ENCODE assay signal across 18 cellular contexts in genomic region chr5:68015933-68016332, GRCh38.
A peak's percentile ranks its signal among the peaks of the same experiment; 100 is the strongest.
DNase-seq lines count a peak whose midpoint lies in the region; ATAC-seq and TF ChIP-seq lines count a peak whose summit lies in the region.
"Had no signal": no experiment of that assay in that cellular context is flagged by ENCODE, and none has a peak within 500 bp of the region (broad histone marks: within the 10 kb centered on the region; RNA-seq: fewer than 3 reads in every experiment).

No MANE protein-coding gene starts in this region.

- no peak overlapping the region for H3K4me2 ChIP-seq in SK-N-SH

- H3K9me2 ChIP-seq in SK-N-SH = no peaks in the 10 kb centered on the region

- H3K4me1 ChIP-seq in SK-N-SH (ENCODE audit: control insufficient read depth in 1 of 2, insufficient read depth in 2 of 2, low read depth in 1 of 2, low read length in 1 of 2) = no peaks in the 10 kb centered on the region; a peak in 1 of 4 replicates

- no peak for ATAC-seq in SK-N-SH treated with all-trans-retinoic acid at 6 μM for 48 hours
- ATAC-seq: CD8-positive, alpha-beta T cell; HCT116; Panc1 had no signal

- POLR2A ChIA-PET in SK-N-SH (lab: Yijun Ruan, JAX) = interaction anchor here (0.5 kb wide), 1 partner anchor 17 kb away, joined by 3 read pairs; no protein-coding TSS in a partner anchor

- no peak overlapping the region for H3K9ac ChIP-seq in SK-N-SH

- WGBS in SK-N-SH (ENCODE audit: low lambda C conversion rate) = 68% methylated on average over 3 of the region's 3 CpGs

- H3K27me3 ChIP-seq in SK-N-SH (ENCODE audit: insufficient read depth) (no peaks in the 10 kb centered on the region), dorsolateral prefrontal cortex (no peaks in the 10 kb centered on the region)

- H3K27ac ChIP-seq in SK-N-SH (ENCODE audit: low read depth in 2 of 2, low read length in 1 of 2) (no peak overlapping the region), dorsolateral prefrontal cortex (peak overlapping the region in 57 of 59 donors; percentile 12 to 91 (median 78)), temporal lobe (ENCODE audit: low read depth, low read length) (peak overlapping the region; percentile 53)
- H3K27ac ChIP-seq: C4-2B, RWPE1 had no signal

- no peak for TF ChIP-seq EP300 in SK-N-SH (IDR thresholded peaks at IDR 0.05; ENCODE audit: borderline replicate concordance in 1 of 2, low read depth in 1 of 2, low read length in 1 of 2)

- intact Hi-C loops in dorsolateral prefrontal cortex (cut with DNase I) = loop anchor here (10.0 kb wide), 3 partner anchors 169 to 771 kb away; partner anchors contain the start of gene PIK3R1 (in 1 of the 2)

- TF ChIP-seq RAD21 in SK-N-SH (IDR thresholded peaks at IDR 0.05; ENCODE audit: low read length) = no peak

- H2AFZ ChIP-seq in SK-N-SH (ENCODE audit: low read depth) = no peak overlapping the region

- CTCF ChIA-PET in SK-N-SH (lab: Yijun Ruan, JAX) = no interaction called here

- H3K36me3 ChIP-seq in SK-N-SH (replicated peaks in 1 of 2; ENCODE audit: control insufficient read depth in 1 of 2, insufficient read depth in 2 of 2, low read length in 1 of 2) = no peaks in the 10 kb centered on the region

- H3K9me3 ChIP-seq in SK-N-SH = no peaks in the 10 kb centered on the region

- DNase-seq in SK-N-SH (peak; percentile 16), NCI-H69 (lab: John Stamatoyannopoulos, UW) (peak; percentile 41), dorsolateral prefrontal cortex (no peak), cerebellar cortex (ENCODE audit: low spot score) (no peak)
- DNase-seq in activated CD4-positive, CD25-positive, alpha-beta regulatory T cell (lab: John Stamatoyannopoulos, UW) = no peak
- DNase-seq: CD8-positive, alpha-beta T cell; Karpas-422; NCI-H1092; NCI-H1436; NCI-H1930; NCI-H2227 treated with DMSO at 0.1 percent for 48 hours; NCI-H510A treated with DMSO at 0.1 percent for 48 hours had no signal

- H3F3A ChIP-seq in SK-N-SH (replicated peaks; ENCODE audit: insufficient read depth) = no peaks in the 10 kb centered on the region

- no peak for TF ChIP-seq CTCF in SK-N-SH (IDR thresholded peaks at IDR 0.05)
- no peak for TF ChIP-seq CTCF in dorsolateral prefrontal cortex (IDR thresholded peaks at IDR 0.05 in 54 of 56, conservative IDR thresholded peaks at IDR 0.05 in 2 of 56; ENCODE audit: low read depth in 1 of 56, partially characterized antibody in 56 of 56)

- H3K4me3 ChIP-seq in SK-N-SH (ENCODE audit: low read depth in 2 of 2, low read length in 1 of 2) = no peak overlapping the region
- H3K4me3 ChIP-seq in dorsolateral prefrontal cortex = no peak overlapping the region

- no peaks in the 10 kb centered on the region for H3K79me2 ChIP-seq in SK-N-SH (ENCODE audit: insufficient read depth)

- H4K20me1 ChIP-seq in SK-N-SH (ENCODE audit: insufficient read depth) = no peaks in the 10 kb centered on the region

TF ChIP-seq in SK-N-SH, 30 proteins besides CTCF, POLR2A, EP300 and RAD21:
- no peak for TF ChIP-seq GABPA (IDR thresholded peaks at IDR 0.05; ENCODE audit: low read depth)
TF ChIP-seq in SK-N-SH: peak in this region for 0.

TF ChIP-seq in SK-N-SH treated with all-trans-retinoic acid at 6 μM for 48 hours, 23 proteins besides CTCF, POLR2A, EP300 and RAD21:
- no peak for TF ChIP-seq CSDC2 (CRISPR knock-in tag; IDR thresholded peaks at IDR 0.05)
- TF ChIP-seq SNAI2 (CRISPR knock-in tag; IDR thresholded peaks at IDR 0.05) = no peak
- no peak for TF ChIP-seq CREB5 (CRISPR knock-in tag; IDR thresholded peaks at IDR 0.05; ENCODE audit: low read depth)
- TF ChIP-seq, protein P1, sequence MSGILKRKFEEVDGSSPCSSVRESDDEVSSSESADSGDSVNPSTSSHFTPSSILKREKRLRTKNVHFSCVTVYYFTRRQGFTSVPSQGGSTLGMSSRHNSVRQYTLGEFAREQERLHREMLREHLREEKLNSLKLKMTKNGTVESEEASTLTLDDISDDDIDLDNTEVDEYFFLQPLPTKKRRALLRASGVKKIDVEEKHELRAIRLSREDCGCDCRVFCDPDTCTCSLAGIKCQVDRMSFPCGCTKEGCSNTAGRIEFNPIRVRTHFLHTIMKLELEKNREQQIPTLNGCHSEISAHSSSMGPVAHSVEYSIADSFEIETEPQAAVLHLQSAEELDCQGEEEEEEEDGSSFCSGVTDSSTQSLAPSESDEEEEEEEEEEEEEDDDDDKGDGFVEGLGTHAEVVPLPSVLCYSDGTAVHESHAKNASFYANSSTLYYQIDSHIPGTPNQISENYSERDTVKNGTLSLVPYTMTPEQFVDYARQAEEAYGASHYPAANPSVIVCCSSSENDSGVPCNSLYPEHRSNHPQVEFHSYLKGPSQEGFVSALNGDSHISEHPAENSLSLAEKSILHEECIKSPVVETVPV (CRISPR knock-in tag; IDR thresholded peaks at IDR 0.05) = no peak
- no peak for TF ChIP-seq ZFP3 (CRISPR knock-in tag; IDR thresholded peaks at IDR 0.05)
- TF ChIP-seq ZNF70 (CRISPR knock-in tag; IDR thresholded peaks at IDR 0.05) = no peak
- TF ChIP-seq ZFP30 (CRISPR knock-in tag; IDR thresholded peaks at IDR 0.05) = no peak
- no peak for TF ChIP-seq GLIS3 (CRISPR knock-in tag; IDR thresholded peaks at IDR 0.05)
- TF ChIP-seq ZC3H10 (CRISPR knock-in tag; IDR thresholded peaks at IDR 0.05) = no peak
- no peak for TF ChIP-seq ESRRG (CRISPR knock-in tag; IDR thresholded peaks at IDR 0.05)
- TF ChIP-seq PPARA (CRISPR knock-in tag; IDR thresholded peaks at IDR 0.05; ENCODE audit: borderline replicate concordance) = no peak
- TF ChIP-seq, protein P2, sequence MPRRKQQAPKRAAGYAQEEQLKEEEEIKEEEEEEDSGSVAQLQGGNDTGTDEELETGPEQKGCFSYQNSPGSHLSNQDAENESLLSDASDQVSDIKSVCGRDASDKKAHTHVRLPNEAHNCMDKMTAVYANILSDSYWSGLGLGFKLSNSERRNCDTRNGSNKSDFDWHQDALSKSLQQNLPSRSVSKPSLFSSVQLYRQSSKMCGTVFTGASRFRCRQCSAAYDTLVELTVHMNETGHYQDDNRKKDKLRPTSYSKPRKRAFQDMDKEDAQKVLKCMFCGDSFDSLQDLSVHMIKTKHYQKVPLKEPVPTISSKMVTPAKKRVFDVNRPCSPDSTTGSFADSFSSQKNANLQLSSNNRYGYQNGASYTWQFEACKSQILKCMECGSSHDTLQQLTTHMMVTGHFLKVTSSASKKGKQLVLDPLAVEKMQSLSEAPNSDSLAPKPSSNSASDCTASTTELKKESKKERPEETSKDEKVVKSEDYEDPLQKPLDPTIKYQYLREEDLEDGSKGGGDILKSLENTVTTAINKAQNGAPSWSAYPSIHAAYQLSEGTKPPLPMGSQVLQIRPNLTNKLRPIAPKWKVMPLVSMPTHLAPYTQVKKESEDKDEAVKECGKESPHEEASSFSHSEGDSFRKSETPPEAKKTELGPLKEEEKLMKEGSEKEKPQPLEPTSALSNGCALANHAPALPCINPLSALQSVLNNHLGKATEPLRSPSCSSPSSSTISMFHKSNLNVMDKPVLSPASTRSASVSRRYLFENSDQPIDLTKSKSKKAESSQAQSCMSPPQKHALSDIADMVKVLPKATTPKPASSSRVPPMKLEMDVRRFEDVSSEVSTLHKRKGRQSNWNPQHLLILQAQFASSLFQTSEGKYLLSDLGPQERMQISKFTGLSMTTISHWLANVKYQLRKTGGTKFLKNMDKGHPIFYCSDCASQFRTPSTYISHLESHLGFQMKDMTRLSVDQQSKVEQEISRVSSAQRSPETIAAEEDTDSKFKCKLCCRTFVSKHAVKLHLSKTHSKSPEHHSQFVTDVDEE (CRISPR knock-in tag; IDR thresholded peaks at IDR 0.05) = no peak
- no peak for TF ChIP-seq RARB (CRISPR knock-in tag; IDR thresholded peaks at IDR 0.05)
- TF ChIP-seq ISL1 (CRISPR knock-in tag; IDR thresholded peaks at IDR 0.05) = no peak
- no peak for TF ChIP-seq OSR1 (CRISPR knock-in tag; IDR thresholded peaks at IDR 0.05)
- no peak for TF ChIP-seq TCF4 (CRISPR knock-in tag; IDR thresholded peaks at IDR 0.05; ENCODE audit: borderline replicate concordance)
- no peak for TF ChIP-seq ZNF565 (CRISPR knock-in tag; conservative IDR thresholded peaks at IDR 0.05; ENCODE audit: low read depth)
- no peak for TF ChIP-seq ARNTL (CRISPR knock-in tag; IDR thresholded peaks at IDR 0.05; ENCODE audit: borderline replicate concordance, low read depth)
TF ChIP-seq in SK-N-SH treated with all-trans-retinoic acid at 6 μM for 48 hours: peak in this region for 0.

Comparison
In these comparisons a context has a peak if more than half of its experiments do, and no peak if none do; other contexts are left out.
1. DNase-seq: peak in SK-N-SH (single experiment) and NCI-H69 (single experiment); none in dorsolateral prefrontal cortex (0 of 10), cerebellar cortex (single experiment) and activated CD4-positive, CD25-positive, alpha-beta regulatory T cell (0 of 4).
2. H3K27ac ChIP-seq: peak in dorsolateral prefrontal cortex (57 of 59) and temporal lobe (single experiment); none in SK-N-SH (0 of 2).